8 cellular contexts compared by ENCODE assay signal in the genomic region with DNA sequence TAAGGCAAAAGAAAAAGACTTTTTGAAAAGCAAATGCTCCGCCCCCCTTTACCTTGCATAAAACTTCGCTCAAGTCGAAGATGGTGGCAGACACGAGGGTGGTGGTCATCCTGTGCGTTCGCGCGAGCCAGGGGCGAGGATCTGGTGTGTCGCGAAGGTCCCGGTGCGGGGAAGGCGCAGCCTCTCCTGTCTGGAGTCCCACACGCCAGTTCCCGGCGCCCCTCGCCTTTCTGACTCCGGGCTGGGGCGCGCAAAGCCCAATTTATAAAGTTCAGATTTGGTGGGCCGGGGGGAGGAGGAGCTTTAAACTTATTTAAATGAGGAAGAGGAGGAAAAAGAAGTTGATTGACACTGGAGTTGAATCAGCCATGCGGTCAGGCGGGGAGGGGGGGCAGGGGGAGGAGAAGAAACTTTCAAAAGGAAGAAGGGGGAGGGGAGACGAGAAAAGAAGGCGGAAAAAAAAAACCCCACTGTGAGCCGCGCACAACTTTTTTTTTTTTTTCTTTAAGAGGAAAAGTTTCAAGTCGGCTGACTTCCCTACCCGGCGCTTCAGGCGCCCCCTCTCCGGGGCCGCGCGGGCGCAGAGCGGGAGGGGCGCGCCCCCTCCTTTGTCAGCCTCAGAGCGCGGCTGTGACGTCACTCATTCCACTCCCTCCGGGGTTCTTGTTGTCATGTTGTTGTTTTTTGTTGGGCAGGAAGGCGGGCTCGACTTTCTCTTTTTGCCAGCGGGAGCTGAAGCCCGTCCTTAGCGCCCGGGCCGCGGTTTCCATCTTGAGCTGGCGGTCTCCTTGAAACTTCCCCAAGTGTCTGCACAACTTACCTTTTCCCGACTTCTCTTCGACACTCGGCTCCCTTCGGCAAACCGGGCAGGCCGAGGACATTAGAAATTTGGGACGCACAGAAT. TPM values are rescaled to one million over a fixed set of nuclear protein-coding genes. Genes with fewer than 3 reads are reported as not detected.
DNase-seq lines count a peak whose midpoint lies in the region; ATAC-seq and TF ChIP-seq lines count a peak whose summit lies in the region.

A gene with protein sequence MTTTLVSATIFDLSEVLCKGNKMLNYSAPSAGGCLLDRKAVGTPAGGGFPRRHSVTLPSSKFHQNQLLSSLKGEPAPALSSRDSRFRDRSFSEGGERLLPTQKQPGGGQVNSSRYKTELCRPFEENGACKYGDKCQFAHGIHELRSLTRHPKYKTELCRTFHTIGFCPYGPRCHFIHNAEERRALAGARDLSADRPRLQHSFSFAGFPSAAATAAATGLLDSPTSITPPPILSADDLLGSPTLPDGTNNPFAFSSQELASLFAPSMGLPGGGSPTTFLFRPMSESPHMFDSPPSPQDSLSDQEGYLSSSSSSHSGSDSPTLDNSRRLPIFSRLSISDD (minus strand): TSS at position 238 of the 904 bp plus-strand sequence. CDS start 129 bp downstream, at position 109.

- peaks cover 0 to 34% (median 18%) of the 10 kb centered on the region in 4 donors for H3K4me1 ChIP-seq in sigmoid colon

- BruUV-seq in Calu3 (replicated peaks; lab: Mats Ljungman, UMichigan) = no TSS peak

- intact Hi-C loops in Calu3 (cut with micrococcal nuclease; ENCODE audit: unreplicated experiment) (no loop called here), sigmoid colon (cut with DNase I) (loop anchor here (2.0 to 10.0 kb wide), 7 partner anchors 24 to 651 kb away; no protein-coding TSS in a partner anchor)

- peak within 1 kb of the TSS; percentile 85 for H3K4me3 Mint-ChIP-seq in Calu3 (ENCODE audit: low read depth, unreplicated experiment)
- peak within 1 kb of the TSS; percentile 87 to 96 (median 93) for H3K4me3 Mint-ChIP-seq in brain

- H3K27ac Mint-ChIP-seq in Calu3 (ENCODE audit: unreplicated experiment) (peak within 1 kb of the TSS; percentile 81), brain (peak within 1 kb of the TSS; percentile 97 to 100 (median 97))

- CTCF ChIA-PET in Calu3 (lab: Charles Lee) = interaction anchor here (0.6 to 1.2 kb wide), 15 partner anchors 8 to 1195 kb away, joined by 3 to 12 read pairs (median 4); no protein-coding TSS in a partner anchor

- no peaks in the 10 kb centered on the region for H3K27me3 ChIP-seq in sigmoid colon

- H3K27ac ChIP-seq in sigmoid colon = peak within 1 kb of the TSS; percentile 98 to 100 (median 99)

- H3K9me3 ChIP-seq in sigmoid colon = no peaks in the 10 kb centered on the region

- H3K36me3 ChIP-seq in sigmoid colon = peaks cover 23 to 42% (median 34%) of the 10 kb centered on the region in 4 donors

- H3K27me3 Mint-ChIP-seq in Calu3 (ENCODE audit: unreplicated experiment) (no peaks in the 10 kb centered on the region), brain (peaks cover 57% of the 10 kb centered on the region)

- H3K4me3 ChIP-seq in LNCaP clone FGC (ENCODE audit: low read depth, low read length) (peak within 1 kb of the TSS; percentile 96), sigmoid colon (peak within 1 kb of the TSS; percentile 76 to 88 (median 80))

- H3K9me3 Mint-ChIP-seq in Calu3 (ENCODE audit: low read depth, unreplicated experiment) (no peaks in the 10 kb centered on the region), brain (peaks cover 0 to 16% (median 3%) of the 10 kb centered on the region in 5 experiments)

- H3K36me3 Mint-ChIP-seq in Calu3 (ENCODE audit: insufficient read depth, unreplicated experiment) (peaks cover 89% of the 10 kb centered on the region), brain (peaks cover 47% of the 10 kb centered on the region)

- ATAC-seq in GM21529 (IDR thresholded peaks at IDR 0.05; ENCODE audit: unreplicated experiment) = peak; percentile 26

- TF ChIP-seq EP300 in sigmoid colon (IDR thresholded peaks at IDR 0.05) = peak in 3 of 4 donors; percentile 4 to 44 (median 10)

- TF ChIP-seq CTCF in Calu3 (IDR thresholded peaks at IDR 0.05; ENCODE audit: unreplicated experiment) (no peak), LNCaP clone FGC (IDR thresholded peaks at IDR 0.05; ENCODE audit: control insufficient read depth, extremely low read depth, insufficient read depth) (no peak), brain (conservative IDR thresholded peaks at IDR 0.05) (no peak), sigmoid colon (IDR thresholded peaks at IDR 0.05) (no peak)

- DNase-seq in Calu3 = peak; percentile 91
- DNase-seq in LNCaP clone FGC (ENCODE audit: low read depth) = peak; percentile 61
- peak; percentile 92 for DNase-seq in UCSD-AML1 (lab: John Stamatoyannopoulos, UW; ENCODE audit: unreplicated experiment)
- DNase-seq in iPS DF 19.7 (ENCODE audit: low read depth, low spot score) = peak; percentile 91
- DNase-seq in sigmoid colon = peak; percentile 98
- no peak for DNase-seq in SKM-1 (lab: John Stamatoyannopoulos, UW; ENCODE audit: unreplicated experiment)

- TF ChIP-seq POLR2A in sigmoid colon (IDR thresholded peaks at IDR 0.05) = peak; percentile 100

- WGBS in sigmoid colon, 2 donors = 0 to 1% methylated on average over 60 of the region's 60 CpGs

- H3K4me1 Mint-ChIP-seq in Calu3 (ENCODE audit: low read depth, unreplicated experiment) (peaks cover 10% of the 10 kb centered on the region), brain (peaks cover 78% of the 10 kb centered on the region)

RNA-seq across cellular contexts. Expression of the gene that starts here (rescaled TPM):
- total RNA-seq in Calu3 (2022) (208 and 240 TPM in 2 replicates), sigmoid colon (100 to 1,000 TPM; 217 to 413 (median 239) TPM)
- polyA plus RNA-seq in brain (ENCODE audit: insufficient read depth, low read depth, low replicate concordance) (104 TPM), sigmoid colon (100 to 1,000 TPM in 1 of 3 donors, 10 to 100 TPM in 2; 26.6 to 141 (median 52.9) TPM)
